ENCODE assay signal across 17 cellular contexts in genomic region chr6:13101409-13101808, GRCh38.
"Had no signal": no experiment of that assay in that cellular context is flagged by ENCODE, and none has a peak within 500 bp of the region (broad histone marks: within the 10 kb centered on the region; RNA-seq: fewer than 3 reads in every experiment).

No MANE protein-coding gene starts in this region.

- DNase-seq: activated B cell treated with CpG ODN at 0.5 μM for 24 hours; activated CD4-positive, alpha-beta memory T cell treated with anti-CD3 and anti-CD28 coated beads for 36 hours; activated CD4-positive, alpha-beta T cell treated with anti-CD3 and anti-CD28 coated beads for 36 hours; activated naive CD4-positive, alpha-beta T cell treated with anti-CD3 and anti-CD28 coated beads for 36 hours; activated naive CD8-positive, alpha-beta T cell treated with anti-CD3 and anti-CD28 coated beads, Interleukin-2, amount 10 ng/mL, durations not matched to agents 7 days and 5 days; activated T-cell treated with anti-CD3 and anti-CD28 coated beads, Interleukin-2, amount 50 U/mL, for 48 hours; amygdala; effector CD4-positive, alpha-beta T cell; heart left ventricle; islet precursor cell; left cardiac atrium; nephron progenitor cell; small intestine; stimulated activated naive B cell treated with anti-CD40 and anti-IgM and Interleukin-4, amounts not matched to agents 10 μg/mL and 1 μg/mL and 100 μg/mL, for 72 hours; transverse colon; uterus had no signal

- H3K27me3 ChIP-seq: heart left ventricle, transverse colon, uterus had no signal

- H3K4me1 ChIP-seq: transverse colon, uterus had no signal

- H3K36me3 ChIP-seq: heart left ventricle, transverse colon, uterus had no signal

- H3K4me3 ChIP-seq: heart left ventricle, transverse colon, uterus had no signal

- H3K27ac ChIP-seq: heart left ventricle, transverse colon, uterus had no signal

- ATAC-seq: activated CD4-positive, alpha-beta T cell treated with anti-CD3 and anti-CD28 coated beads for 36 hours; heart left ventricle; left cardiac atrium; sciatic nerve; stimulated activated naive B cell treated with anti-CD40 and anti-IgM and Interleukin-4, amounts not matched to agents 10 μg/mL and 1 μg/mL and 100 μg/mL, for 72 hours had no signal

- H3K9me3 ChIP-seq: heart left ventricle, transverse colon, uterus had no signal
